In the genomic region with DNA sequence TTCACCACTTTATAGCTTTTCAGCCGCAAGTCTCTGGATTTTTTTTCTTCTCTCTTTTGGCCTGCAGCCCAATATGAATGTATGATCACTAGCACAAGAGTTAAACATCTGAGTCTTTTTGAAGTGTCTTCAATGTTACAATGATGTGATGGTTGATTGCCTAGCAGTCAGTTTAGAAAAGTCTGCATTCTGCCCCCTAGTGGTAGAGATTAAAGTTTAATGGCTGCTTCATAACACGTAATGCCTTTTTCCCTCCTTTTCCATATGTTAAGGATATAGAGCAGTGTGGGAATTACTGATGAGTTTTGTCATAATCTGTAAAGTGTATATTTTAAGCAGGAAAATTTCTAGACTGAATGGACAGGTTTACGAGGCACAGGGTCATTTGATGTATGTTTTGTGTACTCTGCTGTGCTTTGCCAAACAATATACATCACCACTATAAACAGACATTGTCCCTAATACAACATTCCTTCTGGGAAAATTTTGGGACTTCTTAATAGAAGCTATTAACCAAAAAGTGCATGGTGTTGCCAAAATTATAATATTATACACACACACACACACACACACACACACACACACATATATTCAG, we compare ENCODE assay signal across 9 cellular contexts.
DNase-seq lines count a peak whose midpoint lies in the region; ATAC-seq and TF ChIP-seq lines count a peak whose summit lies in the region.
"Had no signal": no experiment of that assay in that cellular context is flagged by ENCODE, and none has a peak within 500 bp of the region (broad histone marks: within the 10 kb centered on the region; RNA-seq: fewer than 3 reads in every experiment).

No MANE protein-coding gene starts in this region.

- TF ChIP-seq POLR2A in sigmoid colon (IDR thresholded peaks at IDR 0.05) = no peak

- H3K4me1 ChIP-seq in PC-3 (ENCODE audit: insufficient read depth, low read length) (peaks cover 17% of the 10 kb centered on the region), sigmoid colon (peaks cover 0 to 18% (median 15%) of the 10 kb centered on the region in 4 donors)

- H4K20me1 ChIP-seq in PC-3 (ENCODE audit: low read length) = no peaks in the 10 kb centered on the region

- intact Hi-C loops in PC-3 (cut with micrococcal nuclease) = no loop called here
- intact Hi-C loops in sigmoid colon (cut with DNase I) = loop anchor here (2.0 to 5.0 kb wide), 2 partner anchors 33 to 880 kb away; no protein-coding TSS in a partner anchor

- H3K79me2 ChIP-seq in PC-3 (ENCODE audit: low read length) = no peaks in the 10 kb centered on the region

- no peaks in the 10 kb centered on the region for H3F3A ChIP-seq in PC-3 (ENCODE audit: low read length, unreplicated experiment)

- peak overlapping the region; percentile 57; the same call in 1 of the 2 replicates for H3K27ac ChIP-seq in PC-3 (ENCODE audit: low read length)
- no peak overlapping the region for H3K27ac ChIP-seq in sigmoid colon

- no peaks in the 10 kb centered on the region for H3K9me2 ChIP-seq in PC-3 (replicated peaks; ENCODE audit: low read length)

- H3K9me3 ChIP-seq in PC-3 (ENCODE audit: low read length) = no peaks in the 10 kb centered on the region
- H3K9me3 ChIP-seq in sigmoid colon = no peaks in the 10 kb centered on the region

- H3K27me3 ChIP-seq in PC-3 (ENCODE audit: low read length) (no peaks in the 10 kb centered on the region), sigmoid colon (no peaks in the 10 kb centered on the region)

- H2AFZ ChIP-seq in PC-3 (ENCODE audit: low read length) = no peak overlapping the region

- H3K36me3 ChIP-seq in PC-3 (ENCODE audit: low read depth, low read length) = no peaks in the 10 kb centered on the region
- no peaks in the 10 kb centered on the region for H3K36me3 ChIP-seq in sigmoid colon

- TF ChIP-seq CTCF in PC-3 (conservative IDR thresholded peaks at IDR 0.05; ENCODE audit: low read depth, low read length) (peak; percentile 77), fibroblast of pulmonary artery (IDR thresholded peaks at IDR 0.05; ENCODE audit: low read length, missing control alignments) (peak; percentile 57), sigmoid colon (IDR thresholded peaks at IDR 0.05) (peak in 3 of 4 experiments; percentile 42 to 65 (median 62))

- no TSS peak for BruUV-seq in PC-3 (replicated peaks; lab: Mats Ljungman, UMichigan)

- no peak overlapping the region for H3K4me3 ChIP-seq in PC-3 (ENCODE audit: low read length)
- H3K4me3 ChIP-seq in fibroblast of pulmonary artery (replicated peaks; ENCODE audit: low read depth, low read length) = no peak overlapping the region
- no peak overlapping the region for H3K4me3 ChIP-seq in sigmoid colon

- H3K9ac ChIP-seq in PC-3 (ENCODE audit: low read length) = no peak overlapping the region

- POLR2A ChIA-PET in HEK293T (lab: Yijun Ruan, JAX) = no interaction called here
- POLR2A ChIA-PET in PC-3 (lab: Charles Lee; ENCODE audit: unreplicated experiment) = no interaction called here

- TF ChIP-seq EP300 in sigmoid colon (IDR thresholded peaks at IDR 0.05) = no peak

- 15 to 44% methylated on average over 3 of the region's 3 CpGs for WGBS in sigmoid colon, 2 donors

- CTCF ChIA-PET in HEK293T (lab: Yijun Ruan, JAX) = interaction anchor here (0.7 to 1.7 kb wide), 3 partner anchors 9 to 22 kb away, joined by 3 to 5 read pairs (median 3); no protein-coding TSS in a partner anchor
- CTCF ChIA-PET in PC-3 (lab: Charles Lee) = no interaction called here

- H3K4me2 ChIP-seq in PC-3 (ENCODE audit: low read length) = no peak overlapping the region

- ATAC-seq in PC-3 (peak; percentile 51; the same call in 1 of the 2 replicates), GM18867 (IDR thresholded peaks at IDR 0.05; ENCODE audit: unreplicated experiment) (no peak), HG02588 (IDR thresholded peaks at IDR 0.05; ENCODE audit: unreplicated experiment) (no peak)
- ATAC-seq: naive thymus-derived CD4-positive, alpha-beta T cell had no signal

- peak; percentile 50 for DNase-seq in EL
- DNase-seq in HEK293T (ENCODE audit: extremely low spot score) = peak; percentile 57
- peak; percentile 68 for DNase-seq in PC-3
- peak; percentile 57 for DNase-seq in fibroblast of pulmonary artery (ENCODE audit: low read depth)
- no peak for DNase-seq in sigmoid colon
- DNase-seq in HuH-7.5 (ENCODE audit: low spot score) = no peak

TF ChIP-seq in HEK293T, 16 proteins besides CTCF, POLR2A, EP300 and RAD21:
- TF ChIP-seq L3MBTL2 (conservative IDR thresholded peaks at IDR 0.05) (peak; percentile 84), ARNT (IDR thresholded peaks at IDR 0.05) (no peak)

Comparison
In these comparisons a context has a peak if more than half of its experiments do, and no peak if none do; other contexts are left out.
1. DNase-seq: peak in EL (single experiment), HEK293T (single experiment), PC-3 (single experiment) and fibroblast of pulmonary artery (single experiment); none in sigmoid colon (single experiment) and HuH-7.5 (single experiment).
2. Peak in every context shown above with its lines, with median percentiles within 50 percentile points of each other: CTCF ChIP-seq.